Comparison of ENCODE assay signal across 8 cellular contexts in genomic region chr1:18957136-18957521, GRCh38. TPM values are rescaled to one million over a fixed set of nuclear protein-coding genes. Genes with fewer than 3 reads are reported as not detected.
A peak's percentile ranks its signal among the peaks of the same experiment; 100 is the strongest.
DNase-seq lines count a peak whose midpoint lies in the region; ATAC-seq lines count a peak whose summit lies in the region.

No MANE protein-coding gene starts in this region.

- H3K4me1 ChIP-seq in adipocyte (ENCODE audit: control insufficient read depth, insufficient read depth, low read length) = peaks cover 38% of the 10 kb centered on the region

- no peaks in the 10 kb centered on the region for H3K36me3 ChIP-seq in adipocyte (ENCODE audit: control insufficient read depth, insufficient read depth, low read length, severe bottlenecking)

- H3K27ac Mint-ChIP-seq in T-helper 2 cell treated with Interferon-gamma antibody and Interleukin-4, amounts not matched to agents 5 μg/mL and 100 μg/mL, for 36 hours = peak overlapping the region; percentile 75
- peak overlapping the region; percentile 64 to 92 (median 82) for H3K27ac Mint-ChIP-seq in immature natural killer cell
- H3K27ac Mint-ChIP-seq in stimulated activated naive CD8-positive, alpha-beta T cell treated with anti-CD3 and anti-CD28 coated beads, Interleukin-15, amount 100 ng/mL, for 72 hours = peak overlapping the region; percentile 84 to 96

- ATAC-seq in stimulated activated naive CD8-positive, alpha-beta T cell treated with anti-CD3 and anti-CD28 coated beads, Interleukin-15, amount 100 ng/mL, for 72 hours = peak; percentile 1
- no peak for ATAC-seq in HG02938 (IDR thresholded peaks at IDR 0.05; ENCODE audit: unreplicated experiment)

- no peaks in the 10 kb centered on the region for H3K9me3 ChIP-seq in adipocyte (ENCODE audit: control insufficient read depth, low read length)

- peaks cover 44% of the 10 kb centered on the region for H3K4me1 Mint-ChIP-seq in T-helper 2 cell treated with Interferon-gamma antibody and Interleukin-4, amounts not matched to agents 5 μg/mL and 100 μg/mL, for 36 hours (ENCODE audit: low read depth)
- H3K4me1 Mint-ChIP-seq in immature natural killer cell = peaks cover 46 to 47% of the 10 kb centered on the region in 2 donors
- peaks cover 62% of the 10 kb centered on the region for H3K4me1 Mint-ChIP-seq in stimulated activated naive CD8-positive, alpha-beta T cell treated with anti-CD3 and anti-CD28 coated beads, Interleukin-15, amount 100 ng/mL, for 72 hours

- H3K4me3 ChIP-seq in adipocyte (ENCODE audit: low read length) = peak overlapping the region; percentile 82

- peaks cover 3% of the 10 kb centered on the region for H3K27me3 Mint-ChIP-seq in T-helper 2 cell treated with Interferon-gamma antibody and Interleukin-4, amounts not matched to agents 5 μg/mL and 100 μg/mL, for 36 hours (ENCODE audit: low read depth)
- H3K27me3 Mint-ChIP-seq in immature natural killer cell (ENCODE audit: low read depth in 3 of 3) = peaks cover 10 to 20% (median 20%) of the 10 kb centered on the region in 3 donors
- H3K27me3 Mint-ChIP-seq in stimulated activated naive CD8-positive, alpha-beta T cell treated with anti-CD3 and anti-CD28 coated beads, Interleukin-15, amount 100 ng/mL, for 72 hours = no peaks in the 10 kb centered on the region

- H3K4me3 Mint-ChIP-seq in T-helper 2 cell treated with Interferon-gamma antibody and Interleukin-4, amounts not matched to agents 5 μg/mL and 100 μg/mL, for 36 hours = peak overlapping the region; percentile 82
- H3K4me3 Mint-ChIP-seq in immature natural killer cell = peak overlapping the region; percentile 67 to 92 (median 81)
- H3K4me3 Mint-ChIP-seq in stimulated activated naive CD8-positive, alpha-beta T cell treated with anti-CD3 and anti-CD28 coated beads, Interleukin-15, amount 100 ng/mL, for 72 hours = peak overlapping the region; percentile 82 to 95

- H3K9me3 Mint-ChIP-seq in T-helper 2 cell treated with Interferon-gamma antibody and Interleukin-4, amounts not matched to agents 5 μg/mL and 100 μg/mL, for 36 hours = no peaks in the 10 kb centered on the region
- H3K9me3 Mint-ChIP-seq in immature natural killer cell = no peaks in the 10 kb centered on the region
- H3K9me3 Mint-ChIP-seq in stimulated activated naive CD8-positive, alpha-beta T cell treated with anti-CD3 and anti-CD28 coated beads, Interleukin-15, amount 100 ng/mL, for 72 hours = no peaks in the 10 kb centered on the region

- DNase-seq in T-helper 2 cell treated with Interferon-gamma antibody and Interleukin-4, amounts not matched to agents 5 μg/mL and 100 μg/mL, for 36 hours (ENCODE audit: low spot score) = no peak
- no peak for DNase-seq in T-helper 2 cell
- DNase-seq in adipocyte (ENCODE audit: low read depth) = no peak
- no peak for DNase-seq in immature natural killer cell
- no peak for DNase-seq in stimulated activated naive CD8-positive, alpha-beta T cell treated with anti-CD3 and anti-CD28 coated beads, Interleukin-15, amount 100 ng/mL, for 72 hours
- no peak for DNase-seq in effector CD4-positive, alpha-beta T cell
- no peak for DNase-seq in SKM-1 treated with dmso at 0.1 percent for 144 hours (lab: John Stamatoyannopoulos, UW; ENCODE audit: unreplicated experiment)

- H3K9ac ChIP-seq in adipocyte (ENCODE audit: low read length) = peak overlapping the region; percentile 87

- H3K36me3 Mint-ChIP-seq in T-helper 2 cell treated with Interferon-gamma antibody and Interleukin-4, amounts not matched to agents 5 μg/mL and 100 μg/mL, for 36 hours (ENCODE audit: low read depth) = peaks cover 15% of the 10 kb centered on the region
- no peaks in the 10 kb centered on the region for H3K36me3 Mint-ChIP-seq in immature natural killer cell

- H3K27me3 ChIP-seq in adipocyte (replicated peaks; ENCODE audit: control insufficient read depth, insufficient read depth, low read length) = no peaks in the 10 kb centered on the region

RNA-seq across cellular contexts. Expression of gene IFFO2, which starts 0.7 kb away (rescaled TPM):
- 1 to 10 TPM; 1.9 to 3.9 (median 3.2) TPM for polyA plus RNA-seq in immature natural killer cell

RNA-seq across cellular contexts. Expression of gene ALDH4A1, which starts 54.8 kb away (rescaled TPM):
- 1 to 10 TPM; 1.7 to 6.7 (median 3.8) TPM for polyA plus RNA-seq in immature natural killer cell
